In genomic region chr18:63306249-63306648, GRCh38 we compare ENCODE assay signal across 15 cellular contexts. TPM values are rescaled to one million over a fixed set of nuclear protein-coding genes. Genes with fewer than 3 reads are reported as not detected.
DNase-seq lines count a peak whose midpoint lies in the region; ATAC-seq and TF ChIP-seq lines count a peak whose summit lies in the region.
"Had no signal": no experiment of that assay in that cellular context is flagged by ENCODE, and none has a peak within 500 bp of the region (broad histone marks: within the 10 kb centered on the region; RNA-seq: fewer than 3 reads in every experiment).

No MANE protein-coding gene starts in this region.

- intact Hi-C loops in CD4-positive, alpha-beta T cell (cut with DNase I, micrococcal nuclease), result no loop called here

- H3K9me3 ChIP-seq in CD4-positive, alpha-beta T cell (ENCODE audit: control insufficient read depth, low read length), result no peaks in the 10 kb centered on the region
- H3K9me3 ChIP-seq: gastroesophageal sphincter had no signal

- DNase-seq in ACHN (peak; percentile 72), T-cell (no peak), memory B cell (ENCODE audit: low spot score in 2 of 2) (no peak), NCI-H1417 (lab: John Stamatoyannopoulos, UW) (no peak), OCI-M2 (lab: John Stamatoyannopoulos, UW; ENCODE audit: unreplicated experiment) (no peak), DMS153 treated with DMSO at 0.1 percent for 48 hours (lab: John Stamatoyannopoulos, UW; ENCODE audit: unreplicated experiment) (no peak)
- no peak for DNase-seq in CD4-positive, alpha-beta T cell
- DNase-seq: activated naive CD4-positive, alpha-beta T cell treated with Interleukin-2 at 50 U/mL for 16 hours; NCI-H1694; stimulated activated CD4-positive, alpha-beta T cell treated with anti-CD3 and anti-CD28 coated beads, Interleukin-4, amount 100 ng/mL, for 1 hour; SW 1271 had no signal

- ATAC-seq in CD4-positive, alpha-beta T cell (ENCODE audit: poor library complexity), result no peak
- ATAC-seq in T-cell (replicated peaks in 1 of 4), result no peak
- ATAC-seq in memory B cell (ENCODE audit: low read depth), result no peak
- ATAC-seq in HG03280 (IDR thresholded peaks at IDR 0.05; ENCODE audit: unreplicated experiment), result no peak
- ATAC-seq: gastroesophageal sphincter, HCT116 had no signal

- in situ Hi-C loops in ACHN (cut with HindIII; ENCODE audit: low pct_ligation_motif_present, low pct_unique_long_range_greater_than_20kb, low sequenced_read_pairs), result loop anchor here (25.0 kb wide), 1 partner anchor 169 kb away; no protein-coding TSS in a partner anchor

- no peaks in the 10 kb centered on the region for H3K27me3 ChIP-seq in CD4-positive, alpha-beta T cell (ENCODE audit: control insufficient read depth, insufficient read depth, low read length)
- H3K27me3 ChIP-seq: gastroesophageal sphincter had no signal

- H3K9me3 Mint-ChIP-seq in CD4-positive, alpha-beta T cell, result no peaks in the 10 kb centered on the region
- H3K9me3 Mint-ChIP-seq in T-cell, result no peaks in the 10 kb centered on the region
- H3K9me3 Mint-ChIP-seq in memory B cell, result no peaks in the 10 kb centered on the region

- no peak overlapping the region for H3K27ac ChIP-seq in CD4-positive, alpha-beta T cell (ENCODE audit: low read depth, low read length)
- H3K27ac ChIP-seq: VCaP had no signal

- peak overlapping the region; percentile 38 for H3K27ac Mint-ChIP-seq in CD4-positive, alpha-beta T cell
- H3K27ac Mint-ChIP-seq in T-cell (peak overlapping the region; percentile 55 to 90), memory B cell (peak overlapping the region; percentile 73)

- peaks cover 87% of the 10 kb centered on the region for H3K4me1 Mint-ChIP-seq in CD4-positive, alpha-beta T cell (ENCODE audit: low read depth)
- peaks cover 88 to 94% (median 92%) of the 10 kb centered on the region in 3 donors for H3K4me1 Mint-ChIP-seq in T-cell
- peaks cover 61% of the 10 kb centered on the region for H3K4me1 Mint-ChIP-seq in memory B cell

- peaks cover 9% of the 10 kb centered on the region for H3K36me3 Mint-ChIP-seq in CD4-positive, alpha-beta T cell (ENCODE audit: low read depth)
- H3K36me3 Mint-ChIP-seq in T-cell, result peaks cover 22% of the 10 kb centered on the region
- peaks cover 29% of the 10 kb centered on the region for H3K36me3 Mint-ChIP-seq in memory B cell

- POLR2A ChIA-PET in CD4-positive, alpha-beta T cell (lab: Charles Lee), result interaction anchor here (6.0 kb wide), 1 partner anchor 12 kb away, joined by 30 read pairs; the partner anchor contains the start of gene BCL2
- POLR2A ChIA-PET in T-cell (lab: Charles Lee), result interaction anchor here in 1 of 2 donors (0.5 kb wide), 1 partner anchor 586 kb away, joined by 3 read pairs; no protein-coding TSS in a partner anchor

- TF ChIP-seq CTCF in CD4-positive, alpha-beta T cell (IDR thresholded peaks at IDR 0.05), result no peak

- CTCF ChIA-PET in CD4-positive, alpha-beta T cell (lab: Charles Lee), result interaction anchor here (1.1 to 3.6 kb wide), 2 partner anchors 12 to 120 kb away, joined by 4 to 25 read pairs; partner anchors contain the start of gene BCL2
- CTCF ChIA-PET in T-cell (lab: Charles Lee), result interaction anchor here (0.6 to 3.2 kb wide), 2 partner anchors 11 to 950 kb away, joined by 4 to 15 read pairs; no protein-coding TSS in a partner anchor

- no peak overlapping the region for H3K4me3 Mint-ChIP-seq in CD4-positive, alpha-beta T cell
- H3K4me3 Mint-ChIP-seq in T-cell (peak overlapping the region in 1 of 3 donors; percentile 33), memory B cell (peak overlapping the region; percentile 12)

- H3K27me3 Mint-ChIP-seq in CD4-positive, alpha-beta T cell, result no peaks in the 10 kb centered on the region
- no peaks in the 10 kb centered on the region for H3K27me3 Mint-ChIP-seq in T-cell
- no peaks in the 10 kb centered on the region for H3K27me3 Mint-ChIP-seq in memory B cell

RNA-seq across cellular contexts. Expression of gene BCL2, which starts 13.3 kb away (rescaled TPM):
- total RNA-seq in CD4-positive, alpha-beta T cell, result 10 to 100 TPM; 40.1 to 40.3 TPM
- total RNA-seq in T-cell, result 100 to 1,000 TPM; 113 to 201 (median 123) TPM
